In genomic region chr10:103724074-103724473, GRCh38 we compare ENCODE assay signal across 25 cellular contexts.
"Had no signal": no experiment of that assay in that cellular context is flagged by ENCODE, and none has a peak within 500 bp of the region (broad histone marks: within the 10 kb centered on the region; RNA-seq: fewer than 3 reads in every experiment).

No MANE protein-coding gene starts in this region.

- H3K4me1 ChIP-seq: neural progenitor cell, testis, thyroid gland, upper lobe of right lung, uterus had no signal

- H3K4me2 ChIP-seq: neural progenitor cell had no signal

- H3K36me3 ChIP-seq: neural progenitor cell, ovary, right atrium auricular region, thyroid gland, transverse colon, upper lobe of right lung, uterus had no signal

- H2AFZ ChIP-seq: neural progenitor cell had no signal

- FAIRE-seq: kidney had no signal

- H3K9me3 ChIP-seq: left ventricle myocardium inferior, ovary, right atrium auricular region, stomach, testis, thyroid gland, transverse colon, upper lobe of right lung, uterus had no signal

- DNase-seq: hippocampal formation; kidney; left ventricle myocardium inferior; mesendoderm; naive B cell; natural killer cell; nephron progenitor cell; ovary; stimulated activated CD4-positive, alpha-beta T cell treated with anti-CD3 and anti-CD28 coated beads, Interleukin-12 subunit alpha, Interleukin-12 subunit beta, amount 100 ng/mL, for 4 hours; stimulated activated CD4-positive, alpha-beta T cell treated with anti-CD3 and anti-CD28 coated beads, Interleukin-15, amount 100 ng/mL, for 24 hours; stimulated activated CD4-positive, alpha-beta T cell treated with anti-CD3 and anti-CD28 coated beads, Interleukin-2, amount 100 ng/mL, for 24 hours; stimulated activated CD4-positive, alpha-beta T cell treated with anti-CD3 and anti-CD28 coated beads, Interleukin-4, amount 100 ng/mL, for 1 hour; stimulated activated naive B cell treated with anti-CD40 and anti-IgM and Interleukin-4, amounts not matched to agents 10 μg/mL and 1 μg/mL and 100 μg/mL, for 72 hours; stimulated activated naive CD8-positive, alpha-beta T cell treated with anti-CD3 and anti-CD28 coated beads, Interleukin-15, Interleukin-2, amounts not matched to agents 100 U/mL and 50 U/mL, for 24 hours; stomach; testis; thyroid gland; transverse colon; upper lobe of right lung; uterus had no signal

- H3K9ac ChIP-seq: neural progenitor cell had no signal

- H3K4me3 ChIP-seq: left ventricle myocardium inferior, lung, neural progenitor cell, ovary, right atrium auricular region, skin epidermis, stomach, testis, thyroid gland, transverse colon, upper lobe of right lung, uterus had no signal

- ATAC-seq: natural killer cell; sciatic nerve; stimulated activated naive B cell treated with anti-CD40 and anti-IgM and Interleukin-4, amounts not matched to agents 10 μg/mL and 1 μg/mL and 100 μg/mL, for 72 hours; stimulated activated naive CD8-positive, alpha-beta T cell treated with anti-CD3 and anti-CD28 coated beads, Interleukin-15, Interleukin-2, amounts not matched to agents 100 U/mL and 50 U/mL, for 24 hours; upper lobe of right lung had no signal

- H3K27me3 ChIP-seq: neural progenitor cell, ovary, right atrium auricular region, stomach, testis, thyroid gland, transverse colon, upper lobe of right lung, uterus had no signal

- H3K27ac ChIP-seq: left ventricle myocardium inferior, neural progenitor cell, ovary, right atrium auricular region, skin epidermis, stomach, testis, thyroid gland, transverse colon, upper lobe of right lung, uterus had no signal
